8 cellular contexts compared by ENCODE assay signal in genomic region chr17:35448214-35448898, GRCh38.
DNase-seq lines count a peak whose midpoint lies in the region; ATAC-seq and TF ChIP-seq lines count a peak whose summit lies in the region.

SLFN13 (minus strand) TSS chr17:35448766; CDS start chr17:35445680, 3,086 bp downstream.

- in situ Hi-C loops in astrocyte of the spinal cord (cut with HindIII; ENCODE audit: low sequenced_read_pairs) = no loop called here

- no peak for TF ChIP-seq CTCF in astrocyte of the spinal cord (IDR thresholded peaks at IDR 0.05; ENCODE audit: low read depth, low read length)

- peak within 1 kb of the TSS; percentile 43 for H3K4me3 ChIP-seq in astrocyte of the spinal cord (ENCODE audit: low read depth, low read length)

- peak; percentile 70 for ATAC-seq in GM21576 (IDR thresholded peaks at IDR 0.05; ENCODE audit: unreplicated experiment)

- DNase-seq in DMS153 (lab: John Stamatoyannopoulos, UW) (peak; percentile 95), KG1 (lab: John Stamatoyannopoulos, UW) (peak; percentile 88), T-helper 9 cell (peak; percentile 75), astrocyte of the spinal cord (ENCODE audit: low read depth, low spot score) (peak; percentile 56), iris pigment epithelial cell (ENCODE audit: low read depth) (peak; percentile 79), NCI-H146 treated with DMSO at 0.1 percent for 48 hours (lab: John Stamatoyannopoulos, UW; ENCODE audit: unreplicated experiment) (no peak)
- DNase-seq in stimulated activated CD4-positive, alpha-beta T cell treated with anti-CD3 and anti-CD28 coated beads, Interleukin-15, amount 100 ng/mL, for 24 hours = peak; percentile 97
